Comparison of ENCODE assay signal across 1 cellular context in the genomic region with DNA sequence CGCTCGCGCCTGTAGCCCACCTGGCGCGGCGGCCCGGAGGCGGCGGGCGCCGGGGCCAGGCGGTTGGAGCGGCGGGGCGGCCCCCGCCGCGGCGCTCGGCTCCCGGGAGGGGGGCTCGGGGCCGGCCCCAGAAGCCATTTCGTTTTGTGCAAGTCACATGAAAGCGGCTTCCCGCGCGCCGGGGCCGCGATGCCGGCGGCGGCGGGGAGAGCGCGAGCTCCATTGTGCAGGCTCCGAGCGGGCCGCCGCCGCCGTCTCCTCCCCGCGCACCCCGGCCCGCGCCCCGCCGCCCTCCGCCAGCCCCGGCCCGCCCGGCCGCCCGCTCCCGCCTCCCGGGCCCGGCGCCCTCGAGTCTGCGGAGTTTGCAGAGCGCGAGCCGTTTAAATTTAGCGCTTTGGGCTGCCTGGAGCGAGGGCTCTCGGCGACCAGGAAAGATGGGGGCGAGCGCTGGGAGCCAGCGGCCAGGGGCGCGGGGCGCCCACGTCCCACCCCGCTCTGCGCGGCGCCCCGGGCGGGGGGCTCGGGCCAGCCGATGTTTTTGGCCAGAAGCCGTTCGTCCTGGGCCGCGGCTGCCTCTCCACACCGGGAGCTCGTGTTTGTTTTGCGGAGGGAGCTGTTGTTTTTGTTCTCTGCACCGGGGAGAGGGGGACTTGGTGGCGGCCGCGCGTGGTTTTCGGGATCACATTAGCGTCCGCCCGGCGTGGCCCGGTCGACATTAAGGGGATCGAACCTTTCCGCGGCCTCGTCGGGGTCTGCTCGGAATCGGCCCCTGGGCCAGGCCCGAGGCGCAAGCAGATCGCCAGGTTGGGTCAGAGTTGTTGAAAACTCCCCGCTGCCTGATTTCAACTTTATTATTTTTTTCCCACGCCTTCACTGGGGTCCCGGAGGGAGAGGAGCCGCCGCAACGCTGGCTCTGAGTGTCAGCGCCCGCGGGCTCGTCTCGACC.
TF ChIP-seq lines count a peak whose summit lies in the region.

No MANE protein-coding gene starts in this region.

TF ChIP-seq in K562, 482 proteins besides CTCF, POLR2A, EP300 and RAD21 (continues in another document):
- TF ChIP-seq SRSF3 (IDR thresholded peaks at IDR 0.05; ENCODE audit: insufficient read depth, low read length) = no peak
- TF ChIP-seq ZBTB7A (IDR thresholded peaks at IDR 0.05; ENCODE audit: borderline replicate concordance, control insufficient read depth, low read depth, low read length) = peak; percentile 62; the same call in 1 of the 2 replicates
- TF ChIP-seq, protein P1, sequence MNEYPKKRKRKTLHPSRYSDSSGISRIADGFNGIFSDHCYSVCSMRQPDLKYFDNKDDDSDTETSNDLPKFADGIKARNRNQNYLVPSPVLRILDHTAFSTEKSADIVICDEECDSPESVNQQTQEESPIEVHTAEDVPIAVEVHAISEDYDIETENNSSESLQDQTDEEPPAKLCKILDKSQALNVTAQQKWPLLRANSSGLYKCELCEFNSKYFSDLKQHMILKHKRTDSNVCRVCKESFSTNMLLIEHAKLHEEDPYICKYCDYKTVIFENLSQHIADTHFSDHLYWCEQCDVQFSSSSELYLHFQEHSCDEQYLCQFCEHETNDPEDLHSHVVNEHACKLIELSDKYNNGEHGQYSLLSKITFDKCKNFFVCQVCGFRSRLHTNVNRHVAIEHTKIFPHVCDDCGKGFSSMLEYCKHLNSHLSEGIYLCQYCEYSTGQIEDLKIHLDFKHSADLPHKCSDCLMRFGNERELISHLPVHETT (CRISPR knock-in tag; conservative IDR thresholded peaks at IDR 0.05 in 1 of 2, IDR thresholded peaks at IDR 0.05 in 1 of 2) = 0 out of 4 replicates have a peak, but pooled peaks of 1 of the 2 experiments have one; percentile 23
- peak; percentile 52 for TF ChIP-seq ZFX (CRISPR knock-in tag; IDR thresholded peaks at IDR 0.05)
- 0 out of 2 replicates have a peak, but pooled peaks have one; percentile 26 for TF ChIP-seq ZNF197 (CRISPR knock-in tag; IDR thresholded peaks at IDR 0.05; ENCODE audit: low read depth)
- TF ChIP-seq CBX1 (IDR thresholded peaks at IDR 0.05; ENCODE audit: low read depth) = 0 out of 2 replicates have a peak, but pooled peaks have one; percentile 39
- peak; percentile 62 for TF ChIP-seq POLR2G (IDR thresholded peaks at IDR 0.05; ENCODE audit: low read depth, low read length)
- peak; percentile 48 for TF ChIP-seq KDM5B (IDR thresholded peaks at IDR 0.05; ENCODE audit: insufficient replicate concordance, low read depth, low read length)
- 0 out of 2 replicates have a peak, but pooled peaks have one; percentile 6 for TF ChIP-seq RB1 (IDR thresholded peaks at IDR 0.05; ENCODE audit: low read depth)
- TF ChIP-seq, protein P2, sequence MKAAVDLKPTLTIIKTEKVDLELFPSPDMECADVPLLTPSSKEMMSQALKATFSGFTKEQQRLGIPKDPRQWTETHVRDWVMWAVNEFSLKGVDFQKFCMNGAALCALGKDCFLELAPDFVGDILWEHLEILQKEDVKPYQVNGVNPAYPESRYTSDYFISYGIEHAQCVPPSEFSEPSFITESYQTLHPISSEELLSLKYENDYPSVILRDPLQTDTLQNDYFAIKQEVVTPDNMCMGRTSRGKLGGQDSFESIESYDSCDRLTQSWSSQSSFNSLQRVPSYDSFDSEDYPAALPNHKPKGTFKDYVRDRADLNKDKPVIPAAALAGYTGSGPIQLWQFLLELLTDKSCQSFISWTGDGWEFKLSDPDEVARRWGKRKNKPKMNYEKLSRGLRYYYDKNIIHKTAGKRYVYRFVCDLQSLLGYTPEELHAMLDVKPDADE (conservative IDR thresholded peaks at IDR 0.05; ENCODE audit: control insufficient read depth, low read depth, low read length) = peak; percentile 29; the same call in 1 of the 2 replicates
- TF ChIP-seq HDAC8 (tag; IDR thresholded peaks at IDR 0.05) = 0 out of 2 replicates have a peak, but pooled peaks have one; percentile 37
- TF ChIP-seq, protein P3, sequence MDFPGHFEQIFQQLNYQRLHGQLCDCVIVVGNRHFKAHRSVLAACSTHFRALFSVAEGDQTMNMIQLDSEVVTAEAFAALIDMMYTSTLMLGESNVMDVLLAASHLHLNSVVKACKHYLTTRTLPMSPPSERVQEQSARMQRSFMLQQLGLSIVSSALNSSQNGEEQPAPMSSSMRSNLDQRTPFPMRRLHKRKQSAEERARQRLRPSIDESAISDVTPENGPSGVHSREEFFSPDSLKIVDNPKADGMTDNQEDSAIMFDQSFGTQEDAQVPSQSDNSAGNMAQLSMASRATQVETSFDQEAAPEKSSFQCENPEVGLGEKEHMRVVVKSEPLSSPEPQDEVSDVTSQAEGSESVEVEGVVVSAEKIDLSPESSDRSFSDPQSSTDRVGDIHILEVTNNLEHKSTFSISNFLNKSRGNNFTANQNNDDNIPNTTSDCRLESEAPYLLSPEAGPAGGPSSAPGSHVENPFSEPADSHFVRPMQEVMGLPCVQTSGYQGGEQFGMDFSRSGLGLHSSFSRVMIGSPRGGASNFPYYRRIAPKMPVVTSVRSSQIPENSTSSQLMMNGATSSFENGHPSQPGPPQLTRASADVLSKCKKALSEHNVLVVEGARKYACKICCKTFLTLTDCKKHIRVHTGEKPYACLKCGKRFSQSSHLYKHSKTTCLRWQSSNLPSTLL (IDR thresholded peaks at IDR 0.05) = no peak
- peak in 1 of 3 experiments; percentile 82 for TF ChIP-seq YY1 (IDR thresholded peaks at IDR 0.05; ENCODE audit: borderline replicate concordance in 1 of 3, control insufficient read depth in 1 of 3, extremely low read depth in 1 of 3, insufficient read depth in 3 of 3, insufficient read length in 1 of 3, insufficient replicate concordance in 2 of 3, low read depth in 1 of 3, low read length in 2 of 3)
- TF ChIP-seq, protein P4, sequence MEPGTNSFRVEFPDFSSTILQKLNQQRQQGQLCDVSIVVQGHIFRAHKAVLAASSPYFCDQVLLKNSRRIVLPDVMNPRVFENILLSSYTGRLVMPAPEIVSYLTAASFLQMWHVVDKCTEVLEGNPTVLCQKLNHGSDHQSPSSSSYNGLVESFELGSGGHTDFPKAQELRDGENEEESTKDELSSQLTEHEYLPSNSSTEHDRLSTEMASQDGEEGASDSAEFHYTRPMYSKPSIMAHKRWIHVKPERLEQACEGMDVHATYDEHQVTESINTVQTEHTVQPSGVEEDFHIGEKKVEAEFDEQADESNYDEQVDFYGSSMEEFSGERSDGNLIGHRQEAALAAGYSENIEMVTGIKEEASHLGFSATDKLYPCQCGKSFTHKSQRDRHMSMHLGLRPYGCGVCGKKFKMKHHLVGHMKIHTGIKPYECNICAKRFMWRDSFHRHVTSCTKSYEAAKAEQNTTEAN (CRISPR knock-in tag; IDR thresholded peaks at IDR 0.05) = no peak
- peak; percentile 71 for TF ChIP-seq CHD1 (IDR thresholded peaks at IDR 0.05; ENCODE audit: low read length)
- 0 out of 2 replicates have a peak, but pooled peaks have one; percentile 3 for TF ChIP-seq GABPA (tag; conservative IDR thresholded peaks at IDR 0.05; ENCODE audit: low read depth)
- TF ChIP-seq FIP1L1 (IDR thresholded peaks at IDR 0.05; ENCODE audit: low read depth, low read length, poor library complexity, severe bottlenecking) = peak; percentile 52
- TF ChIP-seq, protein P5, sequence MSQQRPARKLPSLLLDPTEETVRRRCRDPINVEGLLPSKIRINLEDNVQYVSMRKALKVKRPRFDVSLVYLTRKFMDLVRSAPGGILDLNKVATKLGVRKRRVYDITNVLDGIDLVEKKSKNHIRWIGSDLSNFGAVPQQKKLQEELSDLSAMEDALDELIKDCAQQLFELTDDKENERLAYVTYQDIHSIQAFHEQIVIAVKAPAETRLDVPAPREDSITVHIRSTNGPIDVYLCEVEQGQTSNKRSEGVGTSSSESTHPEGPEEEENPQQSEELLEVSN (IDR thresholded peaks at IDR 0.05; ENCODE audit: borderline replicate concordance in 1 of 2, extremely low read depth in 1 of 2, insufficient read depth in 1 of 2, insufficient read length in 1 of 2, low read depth in 1 of 2, low read length in 1 of 2, poor library complexity in 1 of 2, severe bottlenecking in 1 of 2) = peak; percentile 55 to 98
- TF ChIP-seq CHD4 (IDR thresholded peaks at IDR 0.05; ENCODE audit: insufficient read depth, insufficient replicate concordance, low read depth, low read length, poor library complexity, severe bottlenecking) = peak; percentile 44
- TF ChIP-seq CTBP1 (IDR thresholded peaks at IDR 0.05; ENCODE audit: borderline replicate concordance) = no peak
- TF ChIP-seq KDM2B (CRISPR knock-in tag; IDR thresholded peaks at IDR 0.05) = 0 out of 2 replicates have a peak, but pooled peaks have one; percentile 44
- peak in 1 of 2 experiments; percentile 16; a peak in 1 of 4 replicates for TF ChIP-seq MAZ (CRISPR knock-in tag; conservative IDR thresholded peaks at IDR 0.05 in 1 of 2, IDR thresholded peaks at IDR 0.05 in 1 of 2)
- 0 out of 2 replicates have a peak, but pooled peaks have one; percentile 16 for TF ChIP-seq PHF8 (IDR thresholded peaks at IDR 0.05; ENCODE audit: borderline replicate concordance, low read length)
- TF ChIP-seq, protein P6, sequence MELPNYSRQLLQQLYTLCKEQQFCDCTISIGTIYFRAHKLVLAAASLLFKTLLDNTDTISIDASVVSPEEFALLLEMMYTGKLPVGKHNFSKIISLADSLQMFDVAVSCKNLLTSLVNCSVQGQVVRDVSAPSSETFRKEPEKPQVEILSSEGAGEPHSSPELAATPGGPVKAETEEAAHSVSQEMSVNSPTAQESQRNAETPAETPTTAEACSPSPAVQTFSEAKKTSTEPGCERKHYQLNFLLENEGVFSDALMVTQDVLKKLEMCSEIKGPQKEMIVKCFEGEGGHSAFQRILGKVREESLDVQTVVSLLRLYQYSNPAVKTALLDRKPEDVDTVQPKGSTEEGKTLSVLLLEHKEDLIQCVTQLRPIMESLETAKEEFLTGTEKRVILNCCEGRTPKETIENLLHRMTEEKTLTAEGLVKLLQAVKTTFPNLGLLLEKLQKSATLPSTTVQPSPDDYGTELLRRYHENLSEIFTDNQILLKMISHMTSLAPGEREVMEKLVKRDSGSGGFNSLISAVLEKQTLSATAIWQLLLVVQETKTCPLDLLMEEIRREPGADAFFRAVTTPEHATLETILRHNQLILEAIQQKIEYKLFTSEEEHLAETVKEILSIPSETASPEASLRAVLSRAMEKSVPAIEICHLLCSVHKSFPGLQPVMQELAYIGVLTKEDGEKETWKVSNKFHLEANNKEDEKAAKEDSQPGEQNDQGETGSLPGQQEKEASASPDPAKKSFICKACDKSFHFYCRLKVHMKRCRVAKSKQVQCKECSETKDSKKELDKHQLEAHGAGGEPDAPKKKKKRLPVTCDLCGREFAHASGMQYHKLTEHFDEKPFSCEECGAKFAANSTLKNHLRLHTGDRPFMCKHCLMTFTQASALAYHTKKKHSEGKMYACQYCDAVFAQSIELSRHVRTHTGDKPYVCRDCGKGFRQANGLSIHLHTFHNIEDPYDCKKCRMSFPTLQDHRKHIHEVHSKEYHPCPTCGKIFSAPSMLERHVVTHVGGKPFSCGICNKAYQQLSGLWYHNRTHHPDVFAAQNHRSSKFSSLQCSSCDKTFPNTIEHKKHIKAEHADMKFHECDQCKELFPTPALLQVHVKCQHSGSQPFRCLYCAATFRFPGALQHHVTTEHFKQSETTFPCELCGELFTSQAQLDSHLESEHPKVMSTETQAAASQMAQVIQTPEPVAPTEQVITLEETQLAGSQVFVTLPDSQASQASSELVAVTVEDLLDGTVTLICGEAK (IDR thresholded peaks at IDR 0.05) = peak; percentile 62; the same call in 1 of the 2 replicates
- TF ChIP-seq, protein P6 (CRISPR knock-in tag; IDR thresholded peaks at IDR 0.05) = no peak
- TF ChIP-seq NFE2L1 (tag; IDR thresholded peaks at IDR 0.05; ENCODE audit: borderline replicate concordance, low read depth) = no peak
- TF ChIP-seq, protein P7, sequence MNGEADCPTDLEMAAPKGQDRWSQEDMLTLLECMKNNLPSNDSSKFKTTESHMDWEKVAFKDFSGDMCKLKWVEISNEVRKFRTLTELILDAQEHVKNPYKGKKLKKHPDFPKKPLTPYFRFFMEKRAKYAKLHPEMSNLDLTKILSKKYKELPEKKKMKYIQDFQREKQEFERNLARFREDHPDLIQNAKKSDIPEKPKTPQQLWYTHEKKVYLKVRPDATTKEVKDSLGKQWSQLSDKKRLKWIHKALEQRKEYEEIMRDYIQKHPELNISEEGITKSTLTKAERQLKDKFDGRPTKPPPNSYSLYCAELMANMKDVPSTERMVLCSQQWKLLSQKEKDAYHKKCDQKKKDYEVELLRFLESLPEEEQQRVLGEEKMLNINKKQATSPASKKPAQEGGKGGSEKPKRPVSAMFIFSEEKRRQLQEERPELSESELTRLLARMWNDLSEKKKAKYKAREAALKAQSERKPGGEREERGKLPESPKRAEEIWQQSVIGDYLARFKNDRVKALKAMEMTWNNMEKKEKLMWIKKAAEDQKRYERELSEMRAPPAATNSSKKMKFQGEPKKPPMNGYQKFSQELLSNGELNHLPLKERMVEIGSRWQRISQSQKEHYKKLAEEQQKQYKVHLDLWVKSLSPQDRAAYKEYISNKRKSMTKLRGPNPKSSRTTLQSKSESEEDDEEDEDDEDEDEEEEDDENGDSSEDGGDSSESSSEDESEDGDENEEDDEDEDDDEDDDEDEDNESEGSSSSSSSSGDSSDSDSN (IDR thresholded peaks at IDR 0.05; ENCODE audit: borderline replicate concordance in 1 of 2, low read depth in 2 of 2, low read length in 2 of 2) = peak in 1 of 2 experiments; percentile 75; a peak in 2 of 4 replicates
- no peak for TF ChIP-seq TGIF2 (CRISPR knock-in tag; IDR thresholded peaks at IDR 0.05)
- TF ChIP-seq RBBP5 (IDR thresholded peaks at IDR 0.05; ENCODE audit: borderline replicate concordance, insufficient read depth, low read length, poor library complexity, severe bottlenecking) = peak; percentile 68
